18 cellular contexts compared by ENCODE assay signal in genomic region chr20:13718161-13718560, GRCh38.
DNase-seq lines count a peak whose midpoint lies in the region; ATAC-seq and TF ChIP-seq lines count a peak whose summit lies in the region.
"Had no signal": no experiment of that assay in that cellular context is flagged by ENCODE, and none has a peak within 500 bp of the region (broad histone marks: within the 10 kb centered on the region; RNA-seq: fewer than 3 reads in every experiment).

No MANE protein-coding gene starts in this region.

- H3K4me3 ChIP-seq in SK-N-SH (ENCODE audit: low read depth in 2 of 2, low read length in 1 of 2): no peak overlapping the region
- H3K4me3 ChIP-seq: tibial nerve had no signal

- CTCF ChIA-PET in SK-N-SH (lab: Yijun Ruan, JAX): no interaction called here

- no peak overlapping the region for H3K23ac ChIP-seq in H9 (ENCODE audit: insufficient read length, low read depth, low read length)

- H3K14ac ChIP-seq in H9 (ENCODE audit: insufficient read depth, low read length): no peak overlapping the region

- no peak; the same call in 1 of the 2 replicates for TF ChIP-seq RAD21 in SK-N-SH (IDR thresholded peaks at IDR 0.05; ENCODE audit: low read length)

- H3K4me3 Mint-ChIP-seq in H9: no peak overlapping the region
- H3K4me3 Mint-ChIP-seq: CD4-positive, alpha-beta T cell had no signal

- H3K27ac ChIP-seq in SK-N-SH (ENCODE audit: low read depth in 2 of 2, low read length in 1 of 2) (peak overlapping the region in 1 of 2 experiments; percentile 43; a peak in 2 of 4 replicates), H9 (ENCODE audit: insufficient read length, low read depth, low read length) (no peak overlapping the region)
- H3K27ac ChIP-seq: 22Rv1, tibial nerve had no signal

- H3K9me3 Mint-ChIP-seq in H9: no peaks in the 10 kb centered on the region
- H3K9me3 Mint-ChIP-seq: CD4-positive, alpha-beta T cell had no signal

- no peaks in the 10 kb centered on the region for H3K27me3 ChIP-seq in SK-N-SH (ENCODE audit: insufficient read depth)
- H3K27me3 ChIP-seq in H9 (ENCODE audit: insufficient read depth, low read length): no peaks in the 10 kb centered on the region
- H3K27me3 ChIP-seq: tibial nerve had no signal

- peak overlapping the region in 2 of 3 experiments; percentile 72 to 88; a peak in 4 of 7 replicates for H3K27ac Mint-ChIP-seq in H9
- H3K27ac Mint-ChIP-seq: CD4-positive, alpha-beta T cell had no signal

- H3K9ac ChIP-seq in SK-N-SH (no peak overlapping the region), H9 (ENCODE audit: extremely low read depth, insufficient read length, low read length) (no peak overlapping the region)

- H3K18ac ChIP-seq in H9 (ENCODE audit: insufficient read length, low read depth, low read length): no peak overlapping the region

- no peaks in the 10 kb centered on the region for H3K79me1 ChIP-seq in H9 (ENCODE audit: insufficient read depth, low read depth, low read length, poor library complexity, severe bottlenecking)

- H3F3A ChIP-seq in SK-N-SH (replicated peaks; ENCODE audit: insufficient read depth): no peaks in the 10 kb centered on the region

- TF ChIP-seq CTCF in SK-N-SH (IDR thresholded peaks at IDR 0.05): no peak
- no peak for TF ChIP-seq CTCF in H9 (conservative IDR thresholded peaks at IDR 0.05)

- no peaks in the 10 kb centered on the region for H3K9me2 ChIP-seq in SK-N-SH

- H2BK15ac ChIP-seq in H9 (ENCODE audit: low read depth, low read length): no peak overlapping the region

- peaks cover 20 to 52% of the 10 kb centered on the region in 2 experiments for H3K36me3 ChIP-seq in SK-N-SH (replicated peaks in 1 of 2; ENCODE audit: control insufficient read depth in 1 of 2, insufficient read depth in 2 of 2, low read length in 1 of 2)

- no peak overlapping the region for H2AFZ ChIP-seq in SK-N-SH (ENCODE audit: low read depth)
- H2AFZ ChIP-seq in H9 (ENCODE audit: low read length): no peak overlapping the region

- H4K20me1 ChIP-seq in SK-N-SH (ENCODE audit: insufficient read depth) (no peaks in the 10 kb centered on the region), H9 (ENCODE audit: control insufficient read depth, insufficient read depth, insufficient read length) (no peaks in the 10 kb centered on the region)

- H3T11ph ChIP-seq in H9 (ENCODE audit: low read length): no peak overlapping the region

- H3K23me2 ChIP-seq in H9 (ENCODE audit: insufficient read length, low read depth, low read length, poor library complexity, severe bottlenecking): no peaks in the 10 kb centered on the region

- H4K5ac ChIP-seq in H9 (ENCODE audit: insufficient read length, low read depth, low read length): no peak overlapping the region

- no peaks in the 10 kb centered on the region for H3K27me3 Mint-ChIP-seq in H9 (ENCODE audit: low read depth)
- H3K27me3 Mint-ChIP-seq: CD4-positive, alpha-beta T cell had no signal

- H2BK120ac ChIP-seq in H9 (ENCODE audit: low read depth, low read length, poor library complexity, severe bottlenecking): no peak overlapping the region

- no peak for ATAC-seq in SK-N-SH treated with all-trans-retinoic acid at 6 μM for 48 hours
- ATAC-seq in HG03135 (IDR thresholded peaks at IDR 0.05; ENCODE audit: unreplicated experiment): peak; percentile 24

- POLR2A ChIA-PET in SK-N-SH (lab: Yijun Ruan, JAX): no interaction called here

- H2AK5ac ChIP-seq in H9 (ENCODE audit: insufficient read length, low read length): no peak overlapping the region

- H3K56ac ChIP-seq in H9 (ENCODE audit: insufficient read length, low read depth, low read length): no peak overlapping the region

- no peak overlapping the region for H4K91ac ChIP-seq in H9 (ENCODE audit: insufficient read length, low read depth, low read length)

- no peaks in the 10 kb centered on the region for H3K9me3 ChIP-seq in SK-N-SH
- no peaks in the 10 kb centered on the region for H3K9me3 ChIP-seq in H9 (ENCODE audit: control insufficient read depth, low read depth, low read length)
- H3K9me3 ChIP-seq: tibial nerve had no signal

- peaks cover 22 to 56% (median 47%) of the 10 kb centered on the region in 3 experiments for H3K36me3 Mint-ChIP-seq in H9 (ENCODE audit: insufficient read depth in 1 of 3, low read depth in 3 of 3)

- H3K4ac ChIP-seq in H9 (ENCODE audit: low read depth, low read length): no peak overlapping the region

- TF ChIP-seq EP300 in SK-N-SH (IDR thresholded peaks at IDR 0.05; ENCODE audit: borderline replicate concordance in 1 of 2, low read depth in 1 of 2, low read length in 1 of 2): no peak

- peaks cover 0 to 5% of the 10 kb centered on the region in 2 experiments; a peak in 2 of 4 replicates for H3K4me1 ChIP-seq in SK-N-SH (ENCODE audit: control insufficient read depth in 1 of 2, insufficient read depth in 2 of 2, low read depth in 1 of 2, low read length in 1 of 2)
- H3K4me1 ChIP-seq in H9 (ENCODE audit: insufficient read depth, low read length): no peaks in the 10 kb centered on the region

- peaks cover 10% of the 10 kb centered on the region in 2 experiments for H3K4me1 Mint-ChIP-seq in H9

- 95% methylated on average over 2 of the region's 2 CpGs for WGBS in SK-N-SH (ENCODE audit: low lambda C conversion rate)
- WGBS in H9 (ENCODE audit: extremely low coverage, insufficient read length, low lambda C conversion rate): no CpG with 5 or more reads among the region's 2 CpGs

- no peak overlapping the region for H2BK20ac ChIP-seq in H9 (ENCODE audit: low read depth, low read length, poor library complexity, severe bottlenecking)

- H3K4me2 ChIP-seq in SK-N-SH: no peak overlapping the region
- H3K4me2 ChIP-seq in H9 (ENCODE audit: insufficient read depth, insufficient read length, low read length): no peak overlapping the region

- H2BK12ac ChIP-seq in H9 (ENCODE audit: insufficient read length, low read depth, low read length): no peak overlapping the region

- no peak overlapping the region for H2BK5ac ChIP-seq in H9 (ENCODE audit: insufficient read length, low read length)

- H4K8ac ChIP-seq in H9 (replicated peaks; ENCODE audit: insufficient read length, low read depth, low read length): no peak overlapping the region

- DNase-seq in SK-N-SH (peak; percentile 33), H9 (no peak), HUDEP-2 (lab: John Stamatoyannopoulos, UW; ENCODE audit: unreplicated experiment in 76 of 76) (no peak), NCI-H1092 treated with DMSO at 0.1 percent for 48 hours (lab: John Stamatoyannopoulos, UW) (no peak), AML-193 (lab: John Stamatoyannopoulos, UW) (no peak), Kasumi-1 (lab: John Stamatoyannopoulos, UW) (no peak)
- DNase-seq: activated CD4-positive, alpha-beta T cell treated with anti-CD3 and anti-CD28 coated beads, Interleukin-2, amount 50 U/mL, for 48 hours; activated effector memory CD4-positive, alpha-beta T cell treated with Interleukin-2 at 50 U/mL for 16 hours; CD4-positive, alpha-beta T cell; GF-D8; mesenchymal stem cell; NCI-H510A treated with DMSO at 0.1 percent for 48 hours; nucleus accumbens; T1000 had no signal

- no peaks in the 10 kb centered on the region for H3K79me2 ChIP-seq in SK-N-SH (ENCODE audit: insufficient read depth)
- H3K79me2 ChIP-seq in H9 (ENCODE audit: insufficient read depth, low read length): no peaks in the 10 kb centered on the region

TF ChIP-seq in SK-N-SH, 30 proteins besides CTCF, POLR2A, EP300 and RAD21 (continues in another document):
- TF ChIP-seq USF2 (IDR thresholded peaks at IDR 0.05; ENCODE audit: borderline replicate concordance, low read depth, low read length) (no peak), MAX (IDR thresholded peaks at IDR 0.05; ENCODE audit: low read depth) (no peak)
- TF ChIP-seq, protein P1, sequence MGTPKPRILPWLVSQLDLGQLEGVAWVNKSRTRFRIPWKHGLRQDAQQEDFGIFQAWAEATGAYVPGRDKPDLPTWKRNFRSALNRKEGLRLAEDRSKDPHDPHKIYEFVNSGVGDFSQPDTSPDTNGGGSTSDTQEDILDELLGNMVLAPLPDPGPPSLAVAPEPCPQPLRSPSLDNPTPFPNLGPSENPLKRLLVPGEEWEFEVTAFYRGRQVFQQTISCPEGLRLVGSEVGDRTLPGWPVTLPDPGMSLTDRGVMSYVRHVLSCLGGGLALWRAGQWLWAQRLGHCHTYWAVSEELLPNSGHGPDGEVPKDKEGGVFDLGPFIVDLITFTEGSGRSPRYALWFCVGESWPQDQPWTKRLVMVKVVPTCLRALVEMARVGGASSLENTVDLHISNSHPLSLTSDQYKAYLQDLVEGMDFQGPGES (IDR thresholded peaks at IDR 0.05; ENCODE audit: low read depth, low read length): no peak

TF ChIP-seq in SK-N-SH treated with all-trans-retinoic acid at 6 μM for 48 hours, 23 proteins besides CTCF, POLR2A, EP300 and RAD21 (continues in another document):
- no peak for TF ChIP-seq ISL1 (CRISPR knock-in tag; IDR thresholded peaks at IDR 0.05)
- TF ChIP-seq ZNF8 (CRISPR knock-in tag; IDR thresholded peaks at IDR 0.05): no peak
- no peak for TF ChIP-seq TCF4 (CRISPR knock-in tag; IDR thresholded peaks at IDR 0.05; ENCODE audit: borderline replicate concordance)
- no peak for TF ChIP-seq RARB (CRISPR knock-in tag; IDR thresholded peaks at IDR 0.05)
- TF ChIP-seq TOX (CRISPR knock-in tag; IDR thresholded peaks at IDR 0.05; ENCODE audit: borderline replicate concordance): no peak
- no peak for TF ChIP-seq PPARA (CRISPR knock-in tag; IDR thresholded peaks at IDR 0.05; ENCODE audit: borderline replicate concordance)
- no peak for TF ChIP-seq OSR1 (CRISPR knock-in tag; IDR thresholded peaks at IDR 0.05)
- TF ChIP-seq ZFP30 (CRISPR knock-in tag; IDR thresholded peaks at IDR 0.05): no peak
- TF ChIP-seq, protein P2, sequence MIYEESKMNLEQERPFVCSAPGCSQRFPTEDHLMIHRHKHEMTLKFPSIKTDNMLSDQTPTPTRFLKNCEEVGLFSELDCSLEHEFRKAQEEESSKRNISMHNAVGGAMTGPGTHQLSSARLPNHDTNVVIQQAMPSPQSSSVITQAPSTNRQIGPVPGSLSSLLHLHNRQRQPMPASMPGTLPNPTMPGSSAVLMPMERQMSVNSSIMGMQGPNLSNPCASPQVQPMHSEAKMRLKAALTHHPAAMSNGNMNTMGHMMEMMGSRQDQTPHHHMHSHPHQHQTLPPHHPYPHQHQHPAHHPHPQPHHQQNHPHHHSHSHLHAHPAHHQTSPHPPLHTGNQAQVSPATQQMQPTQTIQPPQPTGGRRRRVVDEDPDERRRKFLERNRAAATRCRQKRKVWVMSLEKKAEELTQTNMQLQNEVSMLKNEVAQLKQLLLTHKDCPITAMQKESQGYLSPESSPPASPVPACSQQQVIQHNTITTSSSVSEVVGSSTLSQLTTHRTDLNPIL (CRISPR knock-in tag; IDR thresholded peaks at IDR 0.05; ENCODE audit: low read depth): no peak
